In the genomic region with DNA sequence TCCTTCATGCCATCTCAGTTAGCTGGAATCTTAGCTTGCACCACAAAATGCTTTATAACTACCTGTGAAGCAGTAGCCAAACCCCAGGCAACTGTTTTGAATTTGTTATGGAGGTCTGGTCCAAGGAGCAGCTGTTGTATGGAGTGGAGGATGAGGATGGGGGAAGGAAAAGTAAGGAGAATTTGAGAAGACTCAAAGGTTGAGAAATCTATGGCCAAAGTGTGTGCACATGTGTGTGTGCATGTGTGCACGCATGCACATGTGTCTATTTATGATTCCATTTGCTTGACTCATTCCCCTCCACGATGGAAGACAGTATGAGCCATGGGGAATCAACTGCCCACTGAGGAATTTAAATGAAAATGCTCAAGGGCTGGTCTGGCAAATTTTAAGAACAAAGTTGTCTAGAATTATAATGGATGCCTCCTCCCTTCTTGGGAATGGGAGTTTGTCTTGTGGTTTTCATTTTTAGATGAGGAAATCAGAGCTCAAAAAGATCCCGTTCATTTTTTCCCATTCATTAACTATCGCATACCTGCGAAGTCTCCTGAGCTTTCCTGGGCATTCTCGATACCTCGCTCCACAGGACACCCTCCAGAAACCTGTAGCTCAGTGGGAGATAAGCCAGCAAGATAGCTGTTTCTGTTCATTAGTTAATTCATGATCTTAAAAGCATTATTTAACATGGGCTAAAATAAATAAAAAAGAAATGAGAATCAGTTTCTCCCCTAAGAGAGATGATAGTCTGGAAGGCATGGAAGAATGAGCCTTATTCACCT, we compare ENCODE assay signal across 20 cellular contexts.
DNase-seq lines count a peak whose midpoint lies in the region; ATAC-seq, FAIRE-seq and TF ChIP-seq lines count a peak whose summit lies in the region.
"Had no signal": no experiment of that assay in that cellular context is flagged by ENCODE, and none has a peak within 500 bp of the region (broad histone marks: within the 10 kb centered on the region; RNA-seq: fewer than 3 reads in every experiment).

No MANE protein-coding gene starts in this region.

- H3K9me3 ChIP-seq in SK-N-SH (no peaks in the 10 kb centered on the region; the same call in 1 of the 2 replicates), endothelial cell of umbilical vein (replicated peaks; ENCODE audit: control insufficient read depth, insufficient read depth, low read length) (no peaks in the 10 kb centered on the region), uterus (no peaks in the 10 kb centered on the region), OCI-LY7 (ENCODE audit: low read length) (no peaks in the 10 kb centered on the region)
- H3K9me3 ChIP-seq: prostate gland, thyroid gland had no signal

- TF ChIP-seq CTCF in SK-N-SH (IDR thresholded peaks at IDR 0.05): no peak
- TF ChIP-seq CTCF in endothelial cell of umbilical vein (IDR thresholded peaks at IDR 0.05; ENCODE audit: extremely low read depth in 1 of 2, insufficient read depth in 1 of 2, low read depth in 1 of 2, low read length in 2 of 2): no peak
- no peak for TF ChIP-seq CTCF in uterus (IDR thresholded peaks at IDR 0.05)
- TF ChIP-seq CTCF in OCI-LY7 (conservative IDR thresholded peaks at IDR 0.05; ENCODE audit: low read length): no peak

- H3K79me2 ChIP-seq in SK-N-SH (ENCODE audit: insufficient read depth) (no peaks in the 10 kb centered on the region), endothelial cell of umbilical vein (ENCODE audit: control insufficient read depth, insufficient read depth, low read length) (no peaks in the 10 kb centered on the region), OCI-LY7 (ENCODE audit: insufficient read depth, low read depth, low read length) (peaks cover 9% of the 10 kb centered on the region; the same call in 1 of the 2 replicates)

- no peak overlapping the region for H2AFZ ChIP-seq in SK-N-SH (ENCODE audit: low read depth)
- H2AFZ ChIP-seq in endothelial cell of umbilical vein (ENCODE audit: low read depth, low read length): no peak overlapping the region
- H2AFZ ChIP-seq in OCI-LY7 (ENCODE audit: low read length): no peak overlapping the region

- no peak for ATAC-seq in stimulated activated naive CD8-positive, alpha-beta T cell treated with anti-CD3 and anti-CD28 coated beads, Interleukin-15, Interleukin-2, amounts not matched to agents 100 U/mL and 50 U/mL, for 24 hours
- ATAC-seq: activated CD4-positive, alpha-beta T cell treated with anti-CD3 and anti-CD28 coated beads for 36 hours; natural killer cell treated with Interleukin-12 subunit alpha and Interleukin-12 subunit beta and Interleukin-15 and Interleukin-18, amount 100 ng/mL, for 72 hours had no signal

- 70% methylated on average over 7 of the region's 7 CpGs for WGBS in SK-N-SH (ENCODE audit: low lambda C conversion rate)

- no peaks in the 10 kb centered on the region for H3F3A ChIP-seq in SK-N-SH (replicated peaks; ENCODE audit: insufficient read depth)

- H3K4me2 ChIP-seq in SK-N-SH: no peak overlapping the region
- H3K4me2 ChIP-seq in endothelial cell of umbilical vein (ENCODE audit: insufficient read depth, low read length): no peak overlapping the region
- H3K4me2 ChIP-seq in OCI-LY7 (ENCODE audit: low read length): no peak overlapping the region

- peaks cover 0 to 16% of the 10 kb centered on the region in 2 experiments; a peak in 1 of 4 replicates for H3K4me1 ChIP-seq in SK-N-SH (ENCODE audit: control insufficient read depth in 1 of 2, insufficient read depth in 2 of 2, low read depth in 1 of 2, low read length in 1 of 2)
- peaks cover 6% of the 10 kb centered on the region for H3K4me1 ChIP-seq in endothelial cell of umbilical vein (ENCODE audit: control insufficient read depth, extremely low read depth, insufficient read depth, low read length)
- H3K4me1 ChIP-seq in uterus: no peaks in the 10 kb centered on the region
- peaks cover 53% of the 10 kb centered on the region for H3K4me1 ChIP-seq in OCI-LY7 (ENCODE audit: insufficient read depth, low read length, poor library complexity, severe bottlenecking)
- H3K4me1 ChIP-seq: prostate gland had no signal

- no peaks in the 10 kb centered on the region for H3K9me2 ChIP-seq in SK-N-SH
- no peaks in the 10 kb centered on the region for H3K9me2 ChIP-seq in OCI-LY7 (ENCODE audit: insufficient read depth, low read length)

- peak overlapping the region in 1 of 2 experiments; percentile 47; a peak in 2 of 4 replicates for H3K27ac ChIP-seq in SK-N-SH (ENCODE audit: low read depth in 2 of 2, low read length in 1 of 2)
- H3K27ac ChIP-seq in endothelial cell of umbilical vein (ENCODE audit: insufficient read depth, low read depth, low read length): no peak overlapping the region
- H3K27ac ChIP-seq in uterus: peak overlapping the region; percentile 43 to 49
- H3K27ac ChIP-seq in OCI-LY7 (ENCODE audit: low read depth, low read length, poor library complexity, severe bottlenecking): no peak overlapping the region
- H3K27ac ChIP-seq: prostate gland, thyroid gland had no signal

- DNase-seq in GM03348 (ENCODE audit: low spot score) (peak; percentile 57), SK-N-SH (no peak), endothelial cell of umbilical vein (ENCODE audit: low read depth, low spot score) (no peak), uterus (no peak), OCI-LY7 (ENCODE audit: low spot score) (no peak), NCI-H2107 treated with DMSO at 0.1 percent for 48 hours (lab: John Stamatoyannopoulos, UW; ENCODE audit: unreplicated experiment) (no peak)
- DNase-seq in stimulated activated naive CD8-positive, alpha-beta T cell treated with anti-CD3 and anti-CD28 coated beads, Interleukin-15, Interleukin-2, amounts not matched to agents 100 U/mL and 50 U/mL, for 24 hours: no peak
- DNase-seq: activated CD4-positive, alpha-beta T cell treated with anti-CD3 and anti-CD28 coated beads for 36 hours; activated CD8-positive, alpha-beta memory T cell treated with anti-CD3 and anti-CD28 coated beads, Interleukin-2, amount 50 U/mL, for 4 hours; activated effector memory CD4-positive, alpha-beta T cell treated with anti-CD3 and anti-CD28 coated beads, Interleukin-2, amount 50 U/mL, for 16 hours; anterior cingulate cortex; HFFc6; NCI-H2029; NCI-H510A treated with DMSO at 0.1 percent for 48 hours; SHP77 treated with DMSO at 0.1 percent for 48 hours; thyroid gland had no signal

- H3K9ac ChIP-seq in SK-N-SH (no peak overlapping the region), endothelial cell of umbilical vein (replicated peaks; ENCODE audit: extremely low read depth, insufficient read depth, low read length) (no peak overlapping the region)

- TF ChIP-seq EP300 in SK-N-SH (IDR thresholded peaks at IDR 0.05; ENCODE audit: borderline replicate concordance in 1 of 2, low read depth in 1 of 2, low read length in 1 of 2): no peak

- no peaks in the 10 kb centered on the region; the same call in 1 of the 2 replicates for H3K27me3 ChIP-seq in SK-N-SH (ENCODE audit: insufficient read depth)
- peaks cover 7% of the 10 kb centered on the region in 2 experiments for H3K27me3 ChIP-seq in endothelial cell of umbilical vein (ENCODE audit: control insufficient read depth in 2 of 2, insufficient read depth in 2 of 2, low read length in 2 of 2)
- H3K27me3 ChIP-seq in uterus: no peaks in the 10 kb centered on the region
- H3K27me3 ChIP-seq: thyroid gland had no signal

- TF ChIP-seq POLR2A in endothelial cell of umbilical vein (IDR thresholded peaks at IDR 0.05; ENCODE audit: low read depth, low read length): no peak
- TF ChIP-seq POLR2A in uterus (IDR thresholded peaks at IDR 0.05): no peak

- dilution Hi-C loops in endothelial cell of umbilical vein (cut with MboI; ENCODE audit: extremely low pct_ligation_motif_present, low sequenced_read_pairs): no loop called here

- H3K36me3 ChIP-seq in SK-N-SH (replicated peaks in 1 of 2; ENCODE audit: control insufficient read depth in 1 of 2, insufficient read depth in 2 of 2, low read length in 1 of 2) (no peaks in the 10 kb centered on the region), endothelial cell of umbilical vein (ENCODE audit: control insufficient read depth in 2 of 2, extremely low read depth in 1 of 2, insufficient read depth in 2 of 2, low read length in 2 of 2) (no peaks in the 10 kb centered on the region), uterus (no peaks in the 10 kb centered on the region), OCI-LY7 (ENCODE audit: insufficient read depth, low read length) (no peaks in the 10 kb centered on the region)
- H3K36me3 ChIP-seq: prostate gland, thyroid gland had no signal

- CTCF ChIA-PET in SK-N-SH (lab: Yijun Ruan, JAX): interaction anchor here (0.6 to 1.4 kb wide), 4 partner anchors 13 to 291 kb away, joined by 3 to 4 read pairs (median 3); partner anchors contain the start of gene SMIM13
- CTCF ChIA-PET in endothelial cell of umbilical vein (lab: Charles Lee): interaction anchor here (0.9 to 1.0 kb wide), 2 partner anchors 11 to 26 kb away, joined by 3 read pairs; no protein-coding TSS in a partner anchor
- CTCF ChIA-PET in OCI-LY7 (lab: Charles Lee; ENCODE audit: unreplicated experiment): interaction anchor here (1.0 to 1.5 kb wide), 2 partner anchors 16 to 76 kb away, joined by 3 to 6 read pairs; no protein-coding TSS in a partner anchor

- H4K20me1 ChIP-seq in SK-N-SH (ENCODE audit: insufficient read depth): no peaks in the 10 kb centered on the region
- no peaks in the 10 kb centered on the region for H4K20me1 ChIP-seq in endothelial cell of umbilical vein (replicated peaks; ENCODE audit: control insufficient read depth, extremely low read depth, insufficient read depth, low read length)
- no peaks in the 10 kb centered on the region for H4K20me1 ChIP-seq in OCI-LY7 (ENCODE audit: insufficient read depth, low read length)

- no peak for FAIRE-seq in endothelial cell of umbilical vein (lab: Jason Lieb, UNC)
- FAIRE-seq: colon had no signal

- intact Hi-C loops in endothelial cell of umbilical vein (cut with micrococcal nuclease) (no loop called here), uterus (cut with DNase I; ENCODE audit: low total_unique reads) (no loop called here), OCI-LY7 (cut with micrococcal nuclease; ENCODE audit: unreplicated experiment) (loop anchor here (5.0 to 10.0 kb wide), 4 partner anchors 52 to 850 kb away; partner anchors contain the start of genes NEDD9 and SMIM13)

- no peak for TF ChIP-seq RAD21 in SK-N-SH (IDR thresholded peaks at IDR 0.05; ENCODE audit: low read length)

- BruUV-seq in endothelial cell of umbilical vein (replicated peaks; lab: Mats Ljungman, UMichigan) (no TSS peak), OCI-LY7 (replicated peaks; lab: Mats Ljungman, UMichigan) (no TSS peak)

- H3K4me3 ChIP-seq in SK-N-SH (ENCODE audit: low read depth in 2 of 2, low read length in 1 of 2) (no peak overlapping the region), endothelial cell of umbilical vein (replicated peaks in 1 of 3; ENCODE audit: insufficient read depth in 1 of 3, low read depth in 1 of 3, low read length in 3 of 3) (no peak overlapping the region), uterus (no peak overlapping the region), OCI-LY7 (ENCODE audit: low read depth, low read length, poor library complexity, severe bottlenecking) (no peak overlapping the region)
- H3K4me3 ChIP-seq: lung, prostate gland, thyroid gland had no signal

- POLR2A ChIA-PET in SK-N-SH (lab: Yijun Ruan, JAX) (no interaction called here), endothelial cell of umbilical vein (lab: Charles Lee) (no interaction called here), OCI-LY7 (lab: Charles Lee) (interaction anchor here (0.6 to 5.0 kb wide), 12 partner anchors 9 to 197 kb away, joined by 3 to 28 read pairs (median 4); no protein-coding TSS in a partner anchor)

- no peaks in the 10 kb centered on the region for H3K9me1 ChIP-seq in endothelial cell of umbilical vein (replicated peaks; ENCODE audit: control insufficient read depth, extremely low read depth, insufficient read depth, low read length)

Comparison
In these comparisons a context has a peak if more than half of its experiments do, and no peak if none do; other contexts are left out.
1. H3K27ac ChIP-seq: peak in uterus (2 of 2); none in endothelial cell of umbilical vein (single experiment) and OCI-LY7 (single experiment).